Comparison of ENCODE assay signal across 18 cellular contexts in genomic region chr3:56688191-56688590, GRCh38. TPM values are rescaled to one million over a fixed set of nuclear protein-coding genes. Genes with fewer than 3 reads are reported as not detected.
A peak's percentile ranks its signal among the peaks of the same experiment; 100 is the strongest.
DNase-seq lines count a peak whose midpoint lies in the region; ATAC-seq lines count a peak whose summit lies in the region.
"Had no signal": no experiment of that assay in that cellular context is flagged by ENCODE, and none has a peak within 500 bp of the region (broad histone marks: within the 10 kb centered on the region; RNA-seq: fewer than 3 reads in every experiment).

No MANE protein-coding gene starts in this region.

- peaks cover 19% of the 10 kb centered on the region for H3K4me1 Mint-ChIP-seq in stimulated activated memory B cell treated with anti-CD40 and anti-IgM and Interleukin-4, amounts not matched to agents 10 μg/mL and 1 μg/mL and 100 μg/mL, for 72 hours

- H3K9me3 Mint-ChIP-seq in stimulated activated memory B cell treated with anti-CD40 and anti-IgM and Interleukin-4, amounts not matched to agents 10 μg/mL and 1 μg/mL and 100 μg/mL, for 72 hours = no peaks in the 10 kb centered on the region
- H3K9me3 Mint-ChIP-seq: activated T-cell treated with anti-CD3 and anti-CD28 coated beads, Interleukin-2, amount 50 U/mL, for 72 hours had no signal

- no peaks in the 10 kb centered on the region for H3K27me3 Mint-ChIP-seq in stimulated activated memory B cell treated with anti-CD40 and anti-IgM and Interleukin-4, amounts not matched to agents 10 μg/mL and 1 μg/mL and 100 μg/mL, for 72 hours
- H3K27me3 Mint-ChIP-seq: activated CD4-positive, alpha-beta memory T cell treated with anti-CD3 and anti-CD28 coated beads, Interleukin-2, amount 10 ng/mL, durations not matched to agents 7 days and 5 days; activated naive CD8-positive, alpha-beta T cell treated with anti-CD3 and anti-CD28 coated beads, Interleukin-2, amount 50 U/mL, for 24 hours had no signal

- intact Hi-C loops in Right ventricle myocardium inferior (cut with DNase I) = loop anchor here (10.0 kb wide), 1 partner anchor 467 kb away; no protein-coding TSS in a partner anchor

- no peak overlapping the region for H3K4me3 Mint-ChIP-seq in stimulated activated memory B cell treated with anti-CD40 and anti-IgM and Interleukin-4, amounts not matched to agents 10 μg/mL and 1 μg/mL and 100 μg/mL, for 72 hours
- H3K4me3 Mint-ChIP-seq: activated CD4-positive, alpha-beta memory T cell treated with anti-CD3 and anti-CD28 coated beads, Interleukin-2, amount 10 ng/mL, durations not matched to agents 7 days and 5 days; activated naive CD8-positive, alpha-beta T cell treated with anti-CD3 and anti-CD28 coated beads, Interleukin-2, amount 50 U/mL, for 24 hours; activated T-cell treated with anti-CD3 and anti-CD28 coated beads, Interleukin-2, amount 50 U/mL, for 72 hours had no signal

- DNase-seq in Right ventricle myocardium inferior (ENCODE audit: missing footprints) (no peak), KBM-7 (no peak), NCI-H1930 (lab: John Stamatoyannopoulos, UW) (no peak)
- DNase-seq: activated CD4-positive, alpha-beta memory T cell treated with anti-CD3 and anti-CD28 coated beads, Interleukin-2, amount 10 ng/mL, durations not matched to agents 7 days and 5 days; activated naive CD8-positive, alpha-beta T cell treated with anti-CD3 and anti-CD28 coated beads, Interleukin-2, amount 50 U/mL, for 24 hours; activated T-cell treated with anti-CD3 and anti-CD28 coated beads, Interleukin-2, amount 50 U/mL, for 72 hours; DMS 273 treated with DMSO at 0.1 percent for 48 hours; effector CD4-positive, alpha-beta T cell; GOT3; head of caudate nucleus; islet precursor cell; NCI-H2029; NCI-H526 had no signal

- in situ Hi-C loops in KBM-7 (cut with MboI; ENCODE audit: low pct_unique_long_range_greater_than_20kb, low sequenced_read_pairs) = no loop called here

- H3K36me3 Mint-ChIP-seq in stimulated activated memory B cell treated with anti-CD40 and anti-IgM and Interleukin-4, amounts not matched to agents 10 μg/mL and 1 μg/mL and 100 μg/mL, for 72 hours = no peaks in the 10 kb centered on the region

- ATAC-seq in GM18517 (IDR thresholded peaks at IDR 0.05; ENCODE audit: unreplicated experiment) (peak; percentile 72), GM21390 (IDR thresholded peaks at IDR 0.05; ENCODE audit: unreplicated experiment) (peak; percentile 56), HG03159 (IDR thresholded peaks at IDR 0.05; ENCODE audit: unreplicated experiment) (peak; percentile 63), Right ventricle myocardium inferior (no peak)
- ATAC-seq in stimulated activated memory B cell treated with anti-CD40 and anti-IgM and Interleukin-4, amounts not matched to agents 10 μg/mL and 1 μg/mL and 100 μg/mL, for 72 hours = peak; percentile 74
- ATAC-seq: activated naive CD8-positive, alpha-beta T cell treated with anti-CD3 and anti-CD28 coated beads, Interleukin-2, amount 50 U/mL, for 24 hours; activated T-cell treated with anti-CD3 and anti-CD28 coated beads, Interleukin-2, amount 50 U/mL, for 72 hours; SK-N-SH treated with all-trans-retinoic acid at 6 μM for 48 hours had no signal

- peak overlapping the region; percentile 58 for H3K27ac Mint-ChIP-seq in stimulated activated memory B cell treated with anti-CD40 and anti-IgM and Interleukin-4, amounts not matched to agents 10 μg/mL and 1 μg/mL and 100 μg/mL, for 72 hours
- H3K27ac Mint-ChIP-seq: activated CD4-positive, alpha-beta memory T cell treated with anti-CD3 and anti-CD28 coated beads, Interleukin-2, amount 10 ng/mL, durations not matched to agents 7 days and 5 days; activated naive CD8-positive, alpha-beta T cell treated with anti-CD3 and anti-CD28 coated beads, Interleukin-2, amount 50 U/mL, for 24 hours; activated T-cell treated with anti-CD3 and anti-CD28 coated beads, Interleukin-2, amount 50 U/mL, for 72 hours had no signal

RNA-seq across cellular contexts. Expression of gene TASOR, which starts 5.1 kb away (rescaled TPM):
- total RNA-seq in Right ventricle myocardium inferior = 25.1 TPM
